ENCODE assay signal across 34 cellular contexts in the genomic region with DNA sequence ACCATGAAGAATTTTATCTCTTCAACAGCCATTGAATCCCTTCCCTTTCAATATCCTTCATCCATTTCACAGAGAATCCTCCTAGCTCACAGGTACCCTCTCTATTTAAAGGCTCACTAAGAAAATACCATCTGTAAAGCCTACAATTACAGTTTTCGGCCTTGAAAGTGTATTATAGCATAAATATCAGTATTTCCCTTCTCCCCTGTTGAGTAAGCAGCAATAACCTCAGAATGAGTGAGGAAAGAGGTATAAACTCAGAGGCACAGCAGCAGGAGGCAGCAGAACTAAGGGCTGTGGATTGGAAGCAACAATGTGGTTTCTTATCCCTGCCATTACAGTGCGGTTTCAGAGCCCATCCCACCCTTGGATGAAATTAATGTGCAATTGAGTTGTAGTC.
"Had no signal": no experiment of that assay in that cellular context is flagged by ENCODE, and none has a peak within 500 bp of the region (broad histone marks: within the 10 kb centered on the region; RNA-seq: fewer than 3 reads in every experiment).

No MANE protein-coding gene starts in this region.

- DNase-seq: Karpas-422, Kasumi-1, KG1, MG63, MM.1S, MV-4-11, NCI-H1048, NCI-H1092, NCI-H1092 treated with DMSO at 0.1 percent for 48 hours, NCI-H1105, NCI-H1105 treated with DMSO at 0.1 percent for 48 hours, NCI-H1417, NCI-H1417 treated with DMSO at 0.1 percent for 48 hours, NCI-H1436, NCI-H1436 treated with DMSO at 0.1 percent for 48 hours, NCI-H146, NCI-H1694, NCI-H1694 treated with DMSO at 0.1 percent for 48 hours, NCI-H187, NCI-H187 treated with DMSO at 0.1 percent for 48 hours, NCI-H1930, NCI-H2029, NCI-H2029 treated with DMSO at 0.1 percent for 48 hours, NCI-H2081, NCI-H2081 treated with DMSO at 0.1 percent for 48 hours, NCI-H2107, NCI-H2171, NCI-H2171 treated with DMSO at 0.1 percent for 48 hours, NCI-H2227 treated with DMSO at 0.1 percent for 48 hours, NCI-H226, NCI-H345, NCI-H446, NCI-H446 treated with DMSO at 0.1 percent for 48 hours had no signal

- H3K27ac ChIP-seq: KMS-11 had no signal

- H3K36me3 ChIP-seq: MG63 had no signal

- H3K4me2 ChIP-seq: KMS-11 had no signal

- H3K9ac ChIP-seq: KMS-11 had no signal

- H3K27me3 ChIP-seq: MG63 had no signal

- H3K4me3 ChIP-seq: MG63 had no signal

- H3K9me3 ChIP-seq: MG63 had no signal
